In the genomic region with DNA sequence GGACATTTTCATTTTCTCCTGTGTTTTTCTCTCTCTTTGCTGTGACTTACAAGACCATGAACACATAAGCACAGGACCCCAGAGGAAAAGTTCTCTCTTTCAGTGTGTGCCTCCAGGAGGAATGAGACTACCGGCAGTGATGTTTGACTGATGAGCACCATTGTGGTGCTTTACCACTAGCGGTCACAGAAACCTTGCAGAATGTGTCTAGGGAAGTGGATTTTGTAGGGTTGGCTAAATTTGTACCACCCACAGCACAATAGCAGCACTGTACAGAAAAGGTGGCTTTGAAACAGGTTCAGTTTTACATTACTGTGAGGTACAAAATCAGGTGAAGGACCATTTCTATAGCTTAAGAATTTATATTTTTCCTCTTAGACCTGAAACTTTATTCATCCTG, we compare ENCODE assay signal across 1 cellular context.
TF ChIP-seq lines count a peak whose summit lies in the region.

No MANE protein-coding gene starts in this region.

TF ChIP-seq in GM23338, 12 proteins besides CTCF, POLR2A, EP300 and RAD21 (continued from another document):
- TF ChIP-seq, protein P1, sequence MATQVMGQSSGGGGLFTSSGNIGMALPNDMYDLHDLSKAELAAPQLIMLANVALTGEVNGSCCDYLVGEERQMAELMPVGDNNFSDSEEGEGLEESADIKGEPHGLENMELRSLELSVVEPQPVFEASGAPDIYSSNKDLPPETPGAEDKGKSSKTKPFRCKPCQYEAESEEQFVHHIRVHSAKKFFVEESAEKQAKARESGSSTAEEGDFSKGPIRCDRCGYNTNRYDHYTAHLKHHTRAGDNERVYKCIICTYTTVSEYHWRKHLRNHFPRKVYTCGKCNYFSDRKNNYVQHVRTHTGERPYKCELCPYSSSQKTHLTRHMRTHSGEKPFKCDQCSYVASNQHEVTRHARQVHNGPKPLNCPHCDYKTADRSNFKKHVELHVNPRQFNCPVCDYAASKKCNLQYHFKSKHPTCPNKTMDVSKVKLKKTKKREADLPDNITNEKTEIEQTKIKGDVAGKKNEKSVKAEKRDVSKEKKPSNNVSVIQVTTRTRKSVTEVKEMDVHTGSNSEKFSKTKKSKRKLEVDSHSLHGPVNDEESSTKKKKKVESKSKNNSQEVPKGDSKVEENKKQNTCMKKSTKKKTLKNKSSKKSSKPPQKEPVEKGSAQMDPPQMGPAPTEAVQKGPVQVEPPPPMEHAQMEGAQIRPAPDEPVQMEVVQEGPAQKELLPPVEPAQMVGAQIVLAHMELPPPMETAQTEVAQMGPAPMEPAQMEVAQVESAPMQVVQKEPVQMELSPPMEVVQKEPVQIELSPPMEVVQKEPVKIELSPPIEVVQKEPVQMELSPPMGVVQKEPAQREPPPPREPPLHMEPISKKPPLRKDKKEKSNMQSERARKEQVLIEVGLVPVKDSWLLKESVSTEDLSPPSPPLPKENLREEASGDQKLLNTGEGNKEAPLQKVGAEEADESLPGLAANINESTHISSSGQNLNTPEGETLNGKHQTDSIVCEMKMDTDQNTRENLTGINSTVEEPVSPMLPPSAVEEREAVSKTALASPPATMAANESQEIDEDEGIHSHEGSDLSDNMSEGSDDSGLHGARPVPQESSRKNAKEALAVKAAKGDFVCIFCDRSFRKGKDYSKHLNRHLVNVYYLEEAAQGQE (IDR thresholded peaks at IDR 0.05; ENCODE audit: unreplicated experiment), result no peak
- TF ChIP-seq ZNF114 (CRISPR knock-in tag; IDR thresholded peaks at IDR 0.05) (no peak), STAT1 (IDR thresholded peaks at IDR 0.05; ENCODE audit: unreplicated experiment) (no peak), EZH2 (IDR thresholded peaks at IDR 0.05; ENCODE audit: low read depth, unreplicated experiment) (no peak), CREB1 (CRISPR knock-in tag; IDR thresholded peaks at IDR 0.05; ENCODE audit: low read depth) (no peak), NANOG (IDR thresholded peaks at IDR 0.05; ENCODE audit: borderline replicate concordance) (no peak), EZH2phosphoT487 (IDR thresholded peaks at IDR 0.05; ENCODE audit: unreplicated experiment) (no peak), POLR2AphosphoS5 (IDR thresholded peaks at IDR 0.05; ENCODE audit: low read depth) (no peak)
